ENCODE assay signal across 22 cellular contexts in genomic region chr9:565528-565927, GRCh38.
"Had no signal": no experiment of that assay in that cellular context is flagged by ENCODE, and none has a peak within 500 bp of the region (broad histone marks: within the 10 kb centered on the region; RNA-seq: fewer than 3 reads in every experiment).

No MANE protein-coding gene starts in this region.

- H3K27ac ChIP-seq: adrenal gland, Peyer's patch had no signal

- H3K4me3 ChIP-seq: adrenal gland, Peyer's patch had no signal

- H3K9me3 Mint-ChIP-seq: activated CD4-positive, alpha-beta memory T cell treated with anti-CD3 and anti-CD28 coated beads, Interleukin-2, amount 10 ng/mL, durations not matched to agents 7 days and 5 days had no signal

- DNase-seq: activated CD4-positive, alpha-beta memory T cell treated with anti-CD3 and anti-CD28 coated beads, Interleukin-2, amount 10 ng/mL, durations not matched to agents 7 days and 5 days; activated CD4-positive, alpha-beta T cell treated with anti-CD3 and anti-CD28 coated beads for 36 hours; activated CD4-positive, alpha-beta T cell treated with anti-CD3 and anti-CD28 coated beads, Interleukin-2, amount 50 U/mL, for 1 hour; activated naive CD4-positive, alpha-beta T cell treated with anti-CD3 and anti-CD28 coated beads, Interleukin-2, amount 50 U/mL, for 16 hours; activated naive CD8-positive, alpha-beta T cell treated with anti-CD3 and anti-CD28 coated beads, Interleukin-2, amount 10 ng/mL, durations not matched to agents 7 days and 5 days; activated T-cell treated with anti-CD3 and anti-CD28 coated beads for 4 hours; activated T-cell treated with anti-CD3 and anti-CD28 coated beads, Interleukin-2, amount 50 U/mL, for 48 hours; adrenal gland; anterior cingulate cortex; cerebellar nuclear complex; NCI-H1048; NCI-H146; NCI-H187 treated with DMSO at 0.1 percent for 48 hours; NCI-H2081 treated with DMSO at 0.1 percent for 48 hours; NCI-H526 treated with DMSO at 0.1 percent for 48 hours; NCI-H82; SHP77 treated with DMSO at 0.1 percent for 48 hours; T-cell; T-helper 2 cell; T1000 had no signal

- H3K4me1 ChIP-seq: adrenal gland had no signal

- H3K9me3 ChIP-seq: adrenal gland, Peyer's patch had no signal

- H3K4me1 Mint-ChIP-seq: activated CD4-positive, alpha-beta T cell treated with anti-CD3 and anti-CD28 coated beads for 36 hours; activated naive CD8-positive, alpha-beta T cell treated with anti-CD3 and anti-CD28 coated beads, Interleukin-2, amount 10 ng/mL, durations not matched to agents 7 days and 5 days had no signal

- H3K36me3 ChIP-seq: adrenal gland, Peyer's patch had no signal

- H3K4me3 Mint-ChIP-seq: activated CD4-positive, alpha-beta memory T cell treated with anti-CD3 and anti-CD28 coated beads, Interleukin-2, amount 10 ng/mL, durations not matched to agents 7 days and 5 days; activated CD4-positive, alpha-beta T cell treated with anti-CD3 and anti-CD28 coated beads for 36 hours; activated naive CD8-positive, alpha-beta T cell treated with anti-CD3 and anti-CD28 coated beads, Interleukin-2, amount 10 ng/mL, durations not matched to agents 7 days and 5 days; T-cell had no signal

- H3K27me3 ChIP-seq: adrenal gland, Peyer's patch had no signal

- H3K27me3 Mint-ChIP-seq: activated naive CD8-positive, alpha-beta T cell treated with anti-CD3 and anti-CD28 coated beads, Interleukin-2, amount 10 ng/mL, durations not matched to agents 7 days and 5 days had no signal

- ATAC-seq: activated CD4-positive, alpha-beta T cell treated with anti-CD3 and anti-CD28 coated beads for 36 hours; T-cell had no signal

- H3K27ac Mint-ChIP-seq: activated CD4-positive, alpha-beta memory T cell treated with anti-CD3 and anti-CD28 coated beads, Interleukin-2, amount 10 ng/mL, durations not matched to agents 7 days and 5 days; activated CD4-positive, alpha-beta T cell treated with anti-CD3 and anti-CD28 coated beads for 36 hours; activated naive CD8-positive, alpha-beta T cell treated with anti-CD3 and anti-CD28 coated beads, Interleukin-2, amount 10 ng/mL, durations not matched to agents 7 days and 5 days; activated T-helper 2 cell treated with anti-CD3 and anti-CD28 coated beads, Interferon-gamma antibody, Interleukin-2, Interleukin-4, amounts not matched to agents 10 μg/mL and 5 μg/mL and 100 μg/mL, durations not matched to agents 14 hours and 24 hours and 36 hours; T-cell had no signal
